ENCODE assay signal across 9 cellular contexts in genomic region chr1:169491845-169492281, GRCh38. TPM values are rescaled to one million over a fixed set of nuclear protein-coding genes. Genes with fewer than 3 reads are reported as not detected.
DNase-seq lines count a peak whose midpoint lies in the region; ATAC-seq lines count a peak whose summit lies in the region.
"Had no signal": no experiment of that assay in that cellular context is flagged by ENCODE, and none has a peak within 500 bp of the region (broad histone marks: within the 10 kb centered on the region; RNA-seq: fewer than 3 reads in every experiment).

No MANE protein-coding gene starts in this region.

- ATAC-seq in GM18867 (IDR thresholded peaks at IDR 0.05; ENCODE audit: unreplicated experiment) (peak; percentile 67), GM21619 (IDR thresholded peaks at IDR 0.05; ENCODE audit: unreplicated experiment) (peak; percentile 67), HG03558 (IDR thresholded peaks at IDR 0.05; ENCODE audit: extremely low read depth, unreplicated experiment) (peak; percentile 43), GM21526 (IDR thresholded peaks at IDR 0.05; ENCODE audit: low FRiP score, unreplicated experiment) (no peak)

- DNase-seq in myocyte (ENCODE audit: low read depth): peak; percentile 22
- DNase-seq in A172 (ENCODE audit: low spot score): no peak
- no peak for DNase-seq in NCI-H774 (lab: John Stamatoyannopoulos, UW)
- DNase-seq in activated gamma-delta T cell treated with Interleukin-2 at 50 U/mL for 16 hours: no peak
- DNase-seq: MV-4-11 had no signal

RNA-seq across cellular contexts. Expression of gene SLC19A2, which starts 6.1 kb away (rescaled TPM):
- 11.2 and 14.6 TPM in 2 replicates for total RNA-seq in myocyte
- polyA plus RNA-seq in myocyte (2012): 3.2 TPM
- total RNA-seq in A172 (2014; rRNA removed; shearing (Covaris generic)): 8.4 and 9.6 TPM in 2 replicates
